In the genomic region with DNA sequence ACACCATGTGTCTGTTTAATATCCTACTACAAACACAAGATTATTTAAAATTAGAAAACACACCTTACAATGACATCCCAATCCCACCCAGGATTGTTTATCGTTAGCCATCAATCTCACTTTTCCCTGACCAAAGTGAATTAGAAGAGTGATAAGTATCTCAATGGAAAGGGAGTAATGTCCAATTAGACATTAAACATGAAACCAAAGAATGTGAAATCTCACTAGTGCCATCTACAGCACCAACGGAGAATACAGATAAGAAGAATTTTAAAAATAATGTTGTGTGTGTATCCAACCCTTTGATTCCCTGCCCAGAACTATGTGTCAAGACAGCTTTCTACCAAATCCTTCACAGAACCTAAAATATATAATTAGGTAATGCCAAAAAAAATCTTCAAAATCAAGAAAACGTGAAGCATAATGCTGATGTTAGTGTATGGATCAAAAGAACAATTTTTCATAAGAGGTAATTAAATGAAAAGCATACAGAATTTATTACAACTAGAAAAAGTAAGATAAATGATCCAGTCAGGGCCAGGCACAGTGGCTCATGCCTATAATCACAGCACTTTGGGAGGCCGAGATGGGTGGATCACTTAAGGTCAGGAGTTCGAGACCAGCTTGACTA, we compare ENCODE assay signal across 7 cellular contexts.
DNase-seq lines count a peak whose midpoint lies in the region; ATAC-seq, FAIRE-seq and TF ChIP-seq lines count a peak whose summit lies in the region.

No MANE protein-coding gene starts in this region.

- FAIRE-seq in G401.6 (lab: Jason Lieb, UNC), result peak; percentile 67

- no peak overlapping the region for H3K9ac ChIP-seq in Karpas-422 (ENCODE audit: low read length)

- peak; percentile 25; the same call in 1 of the 2 replicates for TF ChIP-seq CTCF in WI38 (IDR thresholded peaks at IDR 0.05; ENCODE audit: low read depth, low read length)

- no peaks in the 10 kb centered on the region for H3K79me2 ChIP-seq in Karpas-422 (ENCODE audit: low read length)

- H3K36me3 ChIP-seq in Karpas-422 (ENCODE audit: insufficient read depth, low read length), result no peaks in the 10 kb centered on the region

- no peak overlapping the region for H3K4me2 ChIP-seq in Karpas-422 (ENCODE audit: low read depth, low read length, poor library complexity, severe bottlenecking)

- H3K9me2 ChIP-seq in Karpas-422 (replicated peaks; ENCODE audit: insufficient read depth, low read length), result no peaks in the 10 kb centered on the region

- H3K4me3 ChIP-seq in Karpas-422 (ENCODE audit: low read length), result no peak overlapping the region
- H3K4me3 ChIP-seq in WI38 (ENCODE audit: low read depth, low read length), result no peak overlapping the region

- no peak overlapping the region for H3K27ac ChIP-seq in Karpas-422 (ENCODE audit: low read length)

- DNase-seq in Karpas-422 (peak; percentile 62), kidney tubule cell (ENCODE audit: low spot score) (peak; percentile 47), NCI-H2081 treated with DMSO at 0.1 percent for 48 hours (lab: John Stamatoyannopoulos, UW) (no peak)

- H3K9me3 ChIP-seq in Karpas-422 (ENCODE audit: low read length), result no peaks in the 10 kb centered on the region

- no peaks in the 10 kb centered on the region for H3K27me3 ChIP-seq in Karpas-422 (ENCODE audit: low read length)

- no peaks in the 10 kb centered on the region for H3K4me1 ChIP-seq in Karpas-422 (ENCODE audit: low read length)

- 0 out of 2 replicates have a peak, but pooled peaks cover 5% of the 10 kb centered on the region for H4K20me1 ChIP-seq in Karpas-422 (ENCODE audit: insufficient read depth, low read depth, low read length)

- ATAC-seq in HG03442 (IDR thresholded peaks at IDR 0.05; ENCODE audit: unreplicated experiment) (no peak), GM18520 (IDR thresholded peaks at IDR 0.05; ENCODE audit: unreplicated experiment) (no peak)

- no peak overlapping the region for H2AFZ ChIP-seq in Karpas-422 (ENCODE audit: low read length)
